Comparison of ENCODE assay signal across 23 cellular contexts in the genomic region with DNA sequence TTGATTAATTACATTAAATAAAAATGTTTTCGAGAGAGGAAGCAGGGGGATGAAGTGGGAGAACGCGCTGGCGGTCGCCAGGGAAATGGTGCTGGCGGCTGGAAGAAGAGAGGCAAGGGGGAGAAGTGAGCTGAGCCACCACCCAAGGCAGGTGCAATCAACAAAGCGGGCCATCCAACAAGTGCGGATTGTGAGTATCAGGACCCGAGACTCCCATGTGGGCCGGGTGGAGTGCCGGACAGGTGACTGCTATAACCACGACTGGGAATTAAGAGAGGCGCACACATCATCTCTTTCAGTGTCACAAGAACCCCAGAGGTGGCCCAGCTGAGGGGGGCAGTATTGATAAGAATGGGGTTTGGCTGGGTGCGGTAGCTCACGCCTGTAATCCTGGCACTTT.
"Had no signal": no experiment of that assay in that cellular context is flagged by ENCODE, and none has a peak within 500 bp of the region (broad histone marks: within the 10 kb centered on the region; RNA-seq: fewer than 3 reads in every experiment).

No MANE protein-coding gene starts in this region.

- H3K9me3 Mint-ChIP-seq: activated CD4-positive, alpha-beta T cell treated with anti-CD3 and anti-CD28 coated beads, Interleukin-2, amount 10 ng/mL, durations not matched to agents 7 days and 5 days; activated naive CD4-positive, alpha-beta T cell treated with anti-CD3 and anti-CD28 coated beads, Interleukin-2, amount 50 U/mL, for 24 hours; activated naive CD8-positive, alpha-beta T cell treated with anti-CD3 and anti-CD28 coated beads, Interleukin-2, amount 10 ng/mL, durations not matched to agents 7 days and 5 days; activated T-cell treated with anti-CD3 and anti-CD28 coated beads, Interleukin-2, amount 50 U/mL, for 4 hours; activated T-helper 1 cell treated with anti-CD3 and anti-CD28 coated beads, Interleukin-12 subunit alpha, Interleukin-12 subunit beta, Interleukin-2, Interleukin-4 antibody, amounts not matched to agents 30 ng/mL and 10 ng/mL and 1 ng/mL, durations not matched to agents 14 hours and 24 hours and 36 hours; T-helper 2 cell treated with Interferon-gamma antibody and Interleukin-4, amounts not matched to agents 5 μg/mL and 100 μg/mL, for 36 hours had no signal

- DNase-seq: activated CD4-positive, alpha-beta T cell treated with anti-CD3 and anti-CD28 coated beads for 36 hours; activated CD4-positive, alpha-beta T cell treated with anti-CD3 and anti-CD28 coated beads, Interleukin-2, amount 10 ng/mL, durations not matched to agents 7 days and 5 days; activated CD4-positive, alpha-beta T cell treated with anti-CD3 and anti-CD28 coated beads, Interleukin-2, amount 50 U/mL, for 48 hours; activated CD8-positive, alpha-beta memory T cell treated with anti-CD3 and anti-CD28 coated beads, Interleukin-2, amount 50 U/mL, for 4 hours; activated naive CD4-positive, alpha-beta T cell; activated naive CD8-positive, alpha-beta T cell treated with anti-CD3 and anti-CD28 coated beads, Interleukin-2, amount 10 ng/mL, durations not matched to agents 7 days and 5 days; activated T-cell treated with anti-CD3 and anti-CD28 coated beads for 4 hours; activated T-cell treated with anti-CD3 and anti-CD28 coated beads, Interleukin-2, amount 50 U/mL, for 4 hours; Kasumi-1; KG1; MG63; NCI-H1048; NCI-H1105 treated with DMSO at 0.1 percent for 48 hours; NCI-H1694 treated with DMSO at 0.1 percent for 48 hours had no signal

- H3K4me3 Mint-ChIP-seq: activated CD4-positive, alpha-beta T cell treated with anti-CD3 and anti-CD28 coated beads for 36 hours; activated CD4-positive, alpha-beta T cell treated with anti-CD3 and anti-CD28 coated beads, Interleukin-2, amount 10 ng/mL, durations not matched to agents 7 days and 5 days; activated naive CD4-positive, alpha-beta T cell treated with anti-CD3 and anti-CD28 coated beads, Interleukin-2, amount 50 U/mL, for 24 hours; activated naive CD8-positive, alpha-beta T cell treated with anti-CD3 and anti-CD28 coated beads, Interleukin-2, amount 10 ng/mL, durations not matched to agents 7 days and 5 days; activated T-cell treated with anti-CD3 and anti-CD28 coated beads, Interleukin-2, amount 50 U/mL, for 4 hours; activated T-helper 1 cell treated with anti-CD3 and anti-CD28 coated beads, Interleukin-12 subunit alpha, Interleukin-12 subunit beta, Interleukin-2, Interleukin-4 antibody, amounts not matched to agents 30 ng/mL and 10 ng/mL and 1 ng/mL, durations not matched to agents 14 hours and 24 hours and 36 hours; T-helper 2 cell treated with Interferon-gamma antibody and Interleukin-4, amounts not matched to agents 5 μg/mL and 100 μg/mL, for 36 hours had no signal

- H3K9me3 ChIP-seq: ascending aorta, breast epithelium, MG63, SJCRH30 had no signal

- H3K4me1 ChIP-seq: ascending aorta, breast epithelium, SJCRH30 had no signal

- H3K36me3 Mint-ChIP-seq: activated naive CD4-positive, alpha-beta T cell treated with anti-CD3 and anti-CD28 coated beads, Interleukin-2, amount 50 U/mL, for 24 hours; activated naive CD8-positive, alpha-beta T cell treated with anti-CD3 and anti-CD28 coated beads, Interleukin-2, amount 10 ng/mL, durations not matched to agents 7 days and 5 days had no signal

- H3K36me3 ChIP-seq: ascending aorta, breast epithelium, MG63, SJCRH30 had no signal

- H3K27ac ChIP-seq: ascending aorta, breast epithelium, SJCRH30, SK-N-MC had no signal

- H3K27ac Mint-ChIP-seq: activated CD4-positive, alpha-beta T cell treated with anti-CD3 and anti-CD28 coated beads for 36 hours; activated CD4-positive, alpha-beta T cell treated with anti-CD3 and anti-CD28 coated beads, Interleukin-2, amount 10 ng/mL, durations not matched to agents 7 days and 5 days; activated naive CD4-positive, alpha-beta T cell treated with anti-CD3 and anti-CD28 coated beads, Interleukin-2, amount 50 U/mL, for 24 hours; activated naive CD8-positive, alpha-beta T cell treated with anti-CD3 and anti-CD28 coated beads, Interleukin-2, amount 10 ng/mL, durations not matched to agents 7 days and 5 days; activated T-helper 1 cell treated with anti-CD3 and anti-CD28 coated beads, Interleukin-12 subunit alpha, Interleukin-12 subunit beta, Interleukin-2, Interleukin-4 antibody, amounts not matched to agents 30 ng/mL and 10 ng/mL and 1 ng/mL, durations not matched to agents 14 hours and 24 hours and 36 hours; T-helper 2 cell treated with Interferon-gamma antibody and Interleukin-4, amounts not matched to agents 5 μg/mL and 100 μg/mL, for 36 hours had no signal

- H3K27me3 ChIP-seq: ascending aorta, breast epithelium, MG63, SJCRH30 had no signal

- H3K4me3 ChIP-seq: ascending aorta, breast epithelium, MG63, SJCRH30, SK-N-MC had no signal

- ATAC-seq: activated CD4-positive, alpha-beta T cell treated with anti-CD3 and anti-CD28 coated beads for 36 hours; activated CD4-positive, CD25-positive, alpha-beta regulatory T cell treated with anti-CD3 and anti-CD28 coated beads, Interleukin-2, amount 50 U/mL, for 24 hours; activated T-cell treated with anti-CD3 and anti-CD28 coated beads, Interleukin-2, amount 50 U/mL, for 4 hours; Panc1 had no signal

- H3K4me1 Mint-ChIP-seq: activated CD4-positive, alpha-beta T cell treated with anti-CD3 and anti-CD28 coated beads for 36 hours; activated CD4-positive, alpha-beta T cell treated with anti-CD3 and anti-CD28 coated beads, Interleukin-2, amount 10 ng/mL, durations not matched to agents 7 days and 5 days; activated naive CD4-positive, alpha-beta T cell treated with anti-CD3 and anti-CD28 coated beads, Interleukin-2, amount 50 U/mL, for 24 hours; activated naive CD8-positive, alpha-beta T cell treated with anti-CD3 and anti-CD28 coated beads, Interleukin-2, amount 10 ng/mL, durations not matched to agents 7 days and 5 days had no signal
